Comparison of ENCODE assay signal across 12 cellular contexts in the genomic region with DNA sequence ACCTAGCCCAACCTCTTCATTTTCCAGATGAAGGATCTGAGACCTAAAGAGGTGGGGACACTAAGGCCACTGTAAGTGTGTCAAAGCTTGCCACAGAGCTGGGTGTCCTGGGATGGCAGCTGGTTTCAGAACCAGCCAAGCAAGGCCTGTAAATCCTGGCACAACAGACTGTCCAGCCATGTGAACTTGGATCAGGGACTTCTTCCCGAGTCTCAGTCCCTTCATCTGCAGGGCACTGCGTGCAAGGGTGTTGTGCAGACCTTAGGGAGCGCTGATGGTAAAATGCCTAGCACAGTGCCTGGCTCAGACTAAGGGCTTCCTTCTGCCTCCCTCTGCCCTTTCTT.
DNase-seq lines count a peak whose midpoint lies in the region; ATAC-seq and TF ChIP-seq lines count a peak whose summit lies in the region.
"Had no signal": no experiment of that assay in that cellular context is flagged by ENCODE, and none has a peak within 500 bp of the region (broad histone marks: within the 10 kb centered on the region; RNA-seq: fewer than 3 reads in every experiment).

No MANE protein-coding gene starts in this region.

- peaks cover 3% of the 10 kb centered on the region for H3K4me1 Mint-ChIP-seq in T-helper 17 cell

- POLR2A ChIA-PET in Panc1 (lab: Charles Lee) = no interaction called here

- DNase-seq in Panc1 (ENCODE audit: low read depth, low spot score) (no peak), esophagus squamous epithelium (lab: John Stamatoyannopoulos, UW) (no peak), tibial artery (peak; percentile 61 to 88), NCI-H526 (lab: John Stamatoyannopoulos, UW) (no peak), T-helper 17 cell (no peak)
- no peak for DNase-seq in stimulated activated CD4-positive, alpha-beta T cell treated with anti-CD3 and anti-CD28 coated beads, Interleukin-12 subunit alpha, Interleukin-12 subunit beta, amount 100 ng/mL, for 4 hours
- DNase-seq: CD8-positive, alpha-beta T cell; NCI-H187; NCI-H82 had no signal

- peaks cover 32% of the 10 kb centered on the region for H3K27me3 Mint-ChIP-seq in T-helper 17 cell

- H3K36me3 ChIP-seq in Panc1 (ENCODE audit: control insufficient read depth, insufficient read depth, low read length) = no peaks in the 10 kb centered on the region
- no peaks in the 10 kb centered on the region for H3K36me3 ChIP-seq in esophagus squamous epithelium
- no peaks in the 10 kb centered on the region for H3K36me3 ChIP-seq in mucosa of stomach (ENCODE audit: control insufficient read depth, insufficient read depth, low read length)
- no peaks in the 10 kb centered on the region for H3K36me3 ChIP-seq in tibial artery

- H3K27ac ChIP-seq in Panc1 (ENCODE audit: low read length) = no peak overlapping the region
- peak overlapping the region; percentile 37 to 86 (median 82) for H3K27ac ChIP-seq in esophagus squamous epithelium
- peak overlapping the region; percentile 79 to 84 for H3K27ac ChIP-seq in tibial artery

- H3K27ac Mint-ChIP-seq in T-helper 17 cell = no peak overlapping the region
- H3K27ac Mint-ChIP-seq: CD8-positive, alpha-beta T cell; WTC11 had no signal

- H3K27me3 ChIP-seq in Panc1 (ENCODE audit: control insufficient read depth, insufficient read depth, low read length) = no peaks in the 10 kb centered on the region
- peaks cover 0 to 62% (median 0%) of the 10 kb centered on the region in 4 donors for H3K27me3 ChIP-seq in esophagus squamous epithelium
- peaks cover 5% of the 10 kb centered on the region for H3K27me3 ChIP-seq in mucosa of stomach (ENCODE audit: control insufficient read depth, insufficient read depth, low read length)
- no peaks in the 10 kb centered on the region for H3K27me3 ChIP-seq in tibial artery

- ATAC-seq in Panc1 (peak; percentile 40), HG03432 (IDR thresholded peaks at IDR 0.05; ENCODE audit: unreplicated experiment) (no peak), T-helper 17 cell (no peak)
- ATAC-seq: CD8-positive, alpha-beta T cell; WTC11 had no signal

- H3K9me3 ChIP-seq in Panc1 (ENCODE audit: control insufficient read depth, insufficient read depth, low read depth, low read length) (no peaks in the 10 kb centered on the region), esophagus squamous epithelium (peaks cover 0 to 8% (median 5%) of the 10 kb centered on the region in 3 donors), mucosa of stomach (ENCODE audit: control insufficient read depth, low read length) (no peaks in the 10 kb centered on the region), tibial artery (no peaks in the 10 kb centered on the region), T-helper 17 cell (ENCODE audit: control insufficient read depth, low read length, poor library complexity, severe bottlenecking) (no peaks in the 10 kb centered on the region)

- no peak overlapping the region for H3K4me3 Mint-ChIP-seq in T-helper 17 cell
- H3K4me3 Mint-ChIP-seq: CD8-positive, alpha-beta T cell; WTC11 had no signal

- CTCF ChIA-PET in Panc1 (lab: Charles Lee) = no interaction called here

- intact Hi-C loops in Panc1 (cut with micrococcal nuclease; ENCODE audit: unreplicated experiment) (no loop called here), esophagus squamous epithelium (cut with DNase I) (no loop called here), tibial artery (cut with DNase I; ENCODE audit: low total_unique reads) (no loop called here)

- BruUV-seq in Panc1 (replicated peaks; lab: Mats Ljungman, UMichigan) = no TSS peak

- H3K4me1 ChIP-seq in Panc1 (ENCODE audit: control insufficient read depth, insufficient read depth, low read length) (peaks cover 9% of the 10 kb centered on the region), esophagus squamous epithelium (peaks cover 0 to 68% (median 30%) of the 10 kb centered on the region in 3 donors), mucosa of stomach (ENCODE audit: control insufficient read depth, insufficient read depth, low read length) (peaks cover 52% of the 10 kb centered on the region), tibial artery (peaks cover 0 to 70% (median 52%) of the 10 kb centered on the region in 4 donors)

- in situ Hi-C loops in Panc1 (cut with HindIII; ENCODE audit: low pct_unique_long_range_greater_than_20kb, low sequenced_read_pairs) = no loop called here

- no peak overlapping the region for H3K4me3 ChIP-seq in Panc1 (ENCODE audit: low read depth in 2 of 2, low read length in 2 of 2)
- no peak overlapping the region for H3K4me3 ChIP-seq in esophagus squamous epithelium
- H3K4me3 ChIP-seq in mucosa of stomach (ENCODE audit: low read length) = no peak overlapping the region
- H3K4me3 ChIP-seq in tibial artery = no peak overlapping the region

- TF ChIP-seq POLR2A in esophagus squamous epithelium (IDR thresholded peaks at IDR 0.05) = no peak

- TF ChIP-seq CTCF in Panc1 (IDR thresholded peaks at IDR 0.05) = no peak
- no peak for TF ChIP-seq CTCF in esophagus squamous epithelium (IDR thresholded peaks at IDR 0.05)
- TF ChIP-seq CTCF in tibial artery (IDR thresholded peaks at IDR 0.05) = no peak

- WGBS in esophagus squamous epithelium, 2 donors = 82 to 90% methylated on average over 3 of the region's 3 CpGs

- H3K9ac ChIP-seq in mucosa of stomach (ENCODE audit: low read length) = peak overlapping the region; percentile 27

- H3K36me3 Mint-ChIP-seq in T-helper 17 cell (ENCODE audit: low read depth) = no peaks in the 10 kb centered on the region
- H3K36me3 Mint-ChIP-seq: CD8-positive, alpha-beta T cell; WTC11 had no signal

Comparison
In these comparisons a context has a peak if more than half of its experiments do, and no peak if none do; other contexts are left out.
1. DNase-seq: peak in tibial artery (2 of 2); none in Panc1 (single experiment), esophagus squamous epithelium (single experiment), NCI-H526 (0 of 2), T-helper 17 cell (0 of 3) and stimulated activated CD4-positive, alpha-beta T cell treated with anti-CD3 and anti-CD28 coated beads, Interleukin-12 subunit alpha, Interleukin-12 subunit beta, amount 100 ng/mL, for 4 hours (single experiment).